Comparison of ENCODE assay signal across 1 cellular context in the genomic region with DNA sequence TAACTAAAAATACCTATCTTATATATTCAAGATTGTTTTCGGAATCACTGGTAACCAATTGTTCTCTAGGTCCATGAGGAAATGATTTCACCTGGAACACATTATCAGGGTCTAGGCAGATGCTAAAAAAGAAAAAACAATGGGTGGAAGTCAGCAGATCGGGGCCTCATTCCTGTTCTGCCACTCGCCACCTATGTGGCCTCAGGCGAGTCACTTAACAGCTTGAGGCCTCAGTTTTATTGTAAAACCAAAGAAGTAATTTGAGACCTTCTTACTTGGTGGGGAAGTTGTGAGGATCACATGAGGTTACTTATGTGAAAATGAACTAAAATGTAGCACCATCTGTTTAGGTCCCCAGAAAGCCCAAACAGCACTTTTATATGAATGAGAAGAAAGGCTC.
TF ChIP-seq lines count a peak whose summit lies in the region.

No MANE protein-coding gene starts in this region.

TF ChIP-seq in SK-N-SH treated with all-trans-retinoic acid at 6 μM for 48 hours, 23 proteins besides CTCF, POLR2A, EP300 and RAD21 (continued from another document):
- TF ChIP-seq TSHZ2 (CRISPR knock-in tag; IDR thresholded peaks at IDR 0.05): no peak
- no peak for TF ChIP-seq ARNTL (CRISPR knock-in tag; IDR thresholded peaks at IDR 0.05; ENCODE audit: borderline replicate concordance, low read depth)
- TF ChIP-seq SNAI2 (CRISPR knock-in tag; IDR thresholded peaks at IDR 0.05): no peak
- TF ChIP-seq PPARA (CRISPR knock-in tag; IDR thresholded peaks at IDR 0.05; ENCODE audit: borderline replicate concordance): no peak
- no peak for TF ChIP-seq CSRNP3 (CRISPR knock-in tag; IDR thresholded peaks at IDR 0.05)
